ENCODE assay signal across 10 cellular contexts in genomic region chr15:52427804-52428203, GRCh38.
DNase-seq lines count a peak whose midpoint lies in the region; ATAC-seq and TF ChIP-seq lines count a peak whose summit lies in the region.
"Had no signal": no experiment of that assay in that cellular context is flagged by ENCODE, and none has a peak within 500 bp of the region (broad histone marks: within the 10 kb centered on the region; RNA-seq: fewer than 3 reads in every experiment).

No MANE protein-coding gene starts in this region.

- H3K27me3 Mint-ChIP-seq in activated CD4-positive, alpha-beta memory T cell treated with anti-CD3 and anti-CD28 coated beads for 36 hours: no peaks in the 10 kb centered on the region
- no peaks in the 10 kb centered on the region for H3K27me3 Mint-ChIP-seq in activated CD4-positive, alpha-beta memory T cell treated with anti-CD3 and anti-CD28 coated beads, Interleukin-2, amount 10 ng/mL, durations not matched to agents 7 days and 5 days
- H3K27me3 Mint-ChIP-seq: CD4-positive, alpha-beta memory T cell had no signal

- no peaks in the 10 kb centered on the region for H3K27me3 ChIP-seq in skeletal muscle tissue (ENCODE audit: control insufficient read depth in 3 of 3, insufficient read depth in 3 of 3, low read length in 3 of 3)
- H3K27me3 ChIP-seq in upper lobe of right lung: no peaks in the 10 kb centered on the region

- POLR2A ChIA-PET in activated CD4-positive, alpha-beta memory T cell treated with anti-CD3 and anti-CD28 coated beads for 36 hours (lab: Charles Lee): no interaction called here
- POLR2A ChIA-PET in activated CD4-positive, alpha-beta memory T cell treated with anti-CD3 and anti-CD28 coated beads, Interleukin-2, amount 10 ng/mL, durations not matched to agents 7 days and 5 days (lab: Charles Lee): no interaction called here

- H3K36me3 Mint-ChIP-seq in activated CD4-positive, alpha-beta memory T cell treated with anti-CD3 and anti-CD28 coated beads for 36 hours: peaks cover 4% of the 10 kb centered on the region
- H3K36me3 Mint-ChIP-seq in activated CD4-positive, alpha-beta memory T cell treated with anti-CD3 and anti-CD28 coated beads, Interleukin-2, amount 10 ng/mL, durations not matched to agents 7 days and 5 days (ENCODE audit: low read depth): peaks cover 14% of the 10 kb centered on the region

- CTCF ChIA-PET in activated CD4-positive, alpha-beta memory T cell treated with anti-CD3 and anti-CD28 coated beads for 36 hours (lab: Charles Lee): no interaction called here
- CTCF ChIA-PET in activated CD4-positive, alpha-beta memory T cell treated with anti-CD3 and anti-CD28 coated beads, Interleukin-2, amount 10 ng/mL, durations not matched to agents 7 days and 5 days (lab: Charles Lee): no interaction called here

- H3K27ac Mint-ChIP-seq in activated CD4-positive, alpha-beta memory T cell treated with anti-CD3 and anti-CD28 coated beads for 36 hours: no peak overlapping the region
- no peak overlapping the region for H3K27ac Mint-ChIP-seq in activated CD4-positive, alpha-beta memory T cell treated with anti-CD3 and anti-CD28 coated beads, Interleukin-2, amount 10 ng/mL, durations not matched to agents 7 days and 5 days

- no peak for ATAC-seq in upper lobe of right lung

- H3K4me3 Mint-ChIP-seq in activated CD4-positive, alpha-beta memory T cell treated with anti-CD3 and anti-CD28 coated beads for 36 hours: no peak overlapping the region
- H3K4me3 Mint-ChIP-seq in activated CD4-positive, alpha-beta memory T cell treated with anti-CD3 and anti-CD28 coated beads, Interleukin-2, amount 10 ng/mL, durations not matched to agents 7 days and 5 days: no peak overlapping the region
- H3K4me3 Mint-ChIP-seq: CD4-positive, alpha-beta memory T cell had no signal

- H3K36me3 ChIP-seq in skeletal muscle tissue (ENCODE audit: control insufficient read depth in 3 of 3, insufficient read depth in 3 of 3, low read length in 3 of 3) (no peaks in the 10 kb centered on the region), upper lobe of right lung (no peaks in the 10 kb centered on the region)

- peaks cover 2 to 10% (median 7%) of the 10 kb centered on the region in 3 donors for H3K4me1 ChIP-seq in skeletal muscle tissue (ENCODE audit: control insufficient read depth in 3 of 3, insufficient read depth in 3 of 3, low read length in 3 of 3)
- no peaks in the 10 kb centered on the region for H3K4me1 ChIP-seq in upper lobe of right lung

- peak; percentile 52 for DNase-seq in activated CD4-positive, alpha-beta memory T cell treated with anti-CD3 and anti-CD28 coated beads for 36 hours
- no peak for DNase-seq in activated CD4-positive, alpha-beta memory T cell treated with anti-CD3 and anti-CD28 coated beads, Interleukin-2, amount 10 ng/mL, durations not matched to agents 7 days and 5 days
- DNase-seq in NCI-H82 (lab: John Stamatoyannopoulos, UW) (peak; percentile 30), foreskin fibroblast (peak; percentile 79 to 88), CD1c-positive myeloid dendritic cell (ENCODE audit: extremely low spot score) (no peak), NCI-H2227 (lab: John Stamatoyannopoulos, UW; ENCODE audit: unreplicated experiment) (no peak), upper lobe of right lung (no peak)
- DNase-seq: CD4-positive, alpha-beta memory T cell; NCI-H1092 had no signal

- H3K9me3 Mint-ChIP-seq in activated CD4-positive, alpha-beta memory T cell treated with anti-CD3 and anti-CD28 coated beads for 36 hours: no peaks in the 10 kb centered on the region
- H3K9me3 Mint-ChIP-seq in activated CD4-positive, alpha-beta memory T cell treated with anti-CD3 and anti-CD28 coated beads, Interleukin-2, amount 10 ng/mL, durations not matched to agents 7 days and 5 days: no peaks in the 10 kb centered on the region
- H3K9me3 Mint-ChIP-seq: CD4-positive, alpha-beta memory T cell had no signal

- intact Hi-C loops in activated CD4-positive, alpha-beta memory T cell treated with anti-CD3 and anti-CD28 coated beads for 36 hours (cut with micrococcal nuclease): no loop called here
- intact Hi-C loops in upper lobe of right lung (cut with DNase I): no loop called here

- TF ChIP-seq CTCF in foreskin fibroblast (IDR thresholded peaks at IDR 0.05; ENCODE audit: low read depth, low read length) (no peak), upper lobe of right lung (IDR thresholded peaks at IDR 0.05) (no peak)

- peaks cover 9% of the 10 kb centered on the region for H3K4me1 Mint-ChIP-seq in activated CD4-positive, alpha-beta memory T cell treated with anti-CD3 and anti-CD28 coated beads for 36 hours (ENCODE audit: low read depth)
- peaks cover 10% of the 10 kb centered on the region for H3K4me1 Mint-ChIP-seq in activated CD4-positive, alpha-beta memory T cell treated with anti-CD3 and anti-CD28 coated beads, Interleukin-2, amount 10 ng/mL, durations not matched to agents 7 days and 5 days

- no peaks in the 10 kb centered on the region for H3K9me3 ChIP-seq in skeletal muscle tissue (ENCODE audit: control insufficient read depth in 3 of 3, low read length in 3 of 3)
- H3K9me3 ChIP-seq in upper lobe of right lung: no peaks in the 10 kb centered on the region

- H3K4me3 ChIP-seq in foreskin fibroblast (ENCODE audit: low read depth in 1 of 2, low read length in 2 of 2): no peak overlapping the region
- H3K4me3 ChIP-seq in skeletal muscle tissue (ENCODE audit: low read length in 3 of 3): no peak overlapping the region
- no peak overlapping the region for H3K4me3 ChIP-seq in upper lobe of right lung

- H3K9ac ChIP-seq in skeletal muscle tissue (ENCODE audit: low read depth in 1 of 3, low read length in 3 of 3): peak overlapping the region in 1 of 3 donors; percentile 58

- peak overlapping the region; percentile 62 for H3K27ac ChIP-seq in skeletal muscle tissue (ENCODE audit: low read depth, low read length)
- no peak overlapping the region for H3K27ac ChIP-seq in upper lobe of right lung

Comparison
In these comparisons a context has a peak if more than half of its experiments do, and no peak if none do; other contexts are left out.
1. DNase-seq: peak in activated CD4-positive, alpha-beta memory T cell treated with anti-CD3 and anti-CD28 coated beads for 36 hours (single experiment), NCI-H82 (single experiment) and foreskin fibroblast (2 of 2); none in activated CD4-positive, alpha-beta memory T cell treated with anti-CD3 and anti-CD28 coated beads, Interleukin-2, amount 10 ng/mL, durations not matched to agents 7 days and 5 days (single experiment), CD1c-positive myeloid dendritic cell (single experiment), NCI-H2227 (single experiment) and upper lobe of right lung (single experiment).